Comparison of ENCODE assay signal across 8 cellular contexts in genomic region chr16:85461814-85462404, GRCh38.
A peak's percentile ranks its signal among the peaks of the same experiment; 100 is the strongest.
DNase-seq lines count a peak whose midpoint lies in the region; ATAC-seq, FAIRE-seq and TF ChIP-seq lines count a peak whose summit lies in the region.

No MANE protein-coding gene starts in this region.

- H3K79me2 ChIP-seq in astrocyte (ENCODE audit: insufficient read depth, low read length), result no peaks in the 10 kb centered on the region
- H3K79me2 ChIP-seq in PC-9 (ENCODE audit: low read depth), result no peaks in the 10 kb centered on the region
- no peaks in the 10 kb centered on the region for H3K79me2 ChIP-seq in PC-3 (ENCODE audit: low read length)

- H3K27ac Mint-ChIP-seq in astrocyte (ENCODE audit: unreplicated experiment), result no peak overlapping the region

- POLR2A ChIA-PET in PC-9 (lab: Charles Lee; ENCODE audit: unreplicated experiment), result no interaction called here
- POLR2A ChIA-PET in PC-3 (lab: Charles Lee; ENCODE audit: unreplicated experiment), result no interaction called here

- BruUV-seq in PC-9 (replicated peaks; lab: Mats Ljungman, UMichigan) (no TSS peak), PC-3 (replicated peaks; lab: Mats Ljungman, UMichigan) (no TSS peak)

- peaks cover 46% of the 10 kb centered on the region for H3K27me3 Mint-ChIP-seq in astrocyte (ENCODE audit: low read depth, unreplicated experiment)

- no peak for ATAC-seq in GM21360 (IDR thresholded peaks at IDR 0.05; ENCODE audit: unreplicated experiment)
- no peak; the same call in 1 of the 2 replicates for ATAC-seq in PC-3

- DNase-seq in DMS153 treated with DMSO at 0.1 percent for 48 hours (lab: John Stamatoyannopoulos, UW; ENCODE audit: unreplicated experiment) (peak; percentile 84), NCI-H128 (lab: John Stamatoyannopoulos, UW; ENCODE audit: unreplicated experiment) (peak; percentile 82), astrocyte (ENCODE audit: low read depth) (peak; percentile 36), PC-9 (no peak), Kasumi-1 (lab: John Stamatoyannopoulos, UW) (no peak), PC-3 (no peak)

- intact Hi-C loops in PC-9 (cut with micrococcal nuclease; ENCODE audit: unreplicated experiment), result no loop called here
- intact Hi-C loops in PC-3 (cut with micrococcal nuclease), result no loop called here

- H3K27me3 ChIP-seq in astrocyte (ENCODE audit: insufficient read depth, low read length) (peaks cover 15% of the 10 kb centered on the region), PC-9 (ENCODE audit: insufficient read depth, low read depth) (peaks cover 5% of the 10 kb centered on the region; the same call in 1 of the 2 replicates), PC-3 (ENCODE audit: low read length) (no peaks in the 10 kb centered on the region)

- H3K9me3 Mint-ChIP-seq in astrocyte (ENCODE audit: unreplicated experiment), result no peaks in the 10 kb centered on the region

- CTCF ChIA-PET in PC-9 (lab: Charles Lee), result no interaction called here
- CTCF ChIA-PET in PC-3 (lab: Charles Lee), result no interaction called here

- H3K27ac ChIP-seq in astrocyte (ENCODE audit: low read depth, low read length) (no peak overlapping the region), mesodermal cell (ENCODE audit: low read depth, low read length, severe bottlenecking) (peak overlapping the region; percentile 75), PC-9 (no peak overlapping the region), PC-3 (ENCODE audit: low read length) (no peak overlapping the region)

- no peak for FAIRE-seq in astrocyte (lab: Jason Lieb, UNC)

- H3K9me3 ChIP-seq in astrocyte (ENCODE audit: insufficient read depth, low read depth, low read length), result no peaks in the 10 kb centered on the region
- no peaks in the 10 kb centered on the region for H3K9me3 ChIP-seq in mesodermal cell (ENCODE audit: control insufficient read depth, low read length)
- H3K9me3 ChIP-seq in PC-9 (ENCODE audit: insufficient read depth, low read depth), result no peaks in the 10 kb centered on the region
- H3K9me3 ChIP-seq in PC-3 (ENCODE audit: low read length), result no peaks in the 10 kb centered on the region

- H3K4me2 ChIP-seq in astrocyte (ENCODE audit: low read length), result peak overlapping the region; percentile 78
- H3K4me2 ChIP-seq in PC-9, result no peak overlapping the region
- no peak overlapping the region for H3K4me2 ChIP-seq in PC-3 (ENCODE audit: low read length)

- TF ChIP-seq CTCF in astrocyte (IDR thresholded peaks at IDR 0.05; ENCODE audit: insufficient read depth, low read depth, low read length), result no peak
- no peak for TF ChIP-seq CTCF in PC-9 (conservative IDR thresholded peaks at IDR 0.05)
- no peak for TF ChIP-seq CTCF in PC-3 (conservative IDR thresholded peaks at IDR 0.05; ENCODE audit: low read depth, low read length)

- H3K4me1 ChIP-seq in astrocyte (ENCODE audit: insufficient read depth, low read length) (peaks cover 22% of the 10 kb centered on the region), mesodermal cell (ENCODE audit: control insufficient read depth, insufficient read depth, low read length, poor library complexity, severe bottlenecking) (peaks cover 35% of the 10 kb centered on the region), PC-9 (replicated peaks; ENCODE audit: insufficient read depth) (peaks cover 16% of the 10 kb centered on the region), PC-3 (ENCODE audit: insufficient read depth, low read length) (no peaks in the 10 kb centered on the region)

- no peaks in the 10 kb centered on the region for H3K36me3 ChIP-seq in astrocyte (ENCODE audit: insufficient read depth, low read length)
- no peaks in the 10 kb centered on the region for H3K36me3 ChIP-seq in mesodermal cell (ENCODE audit: control insufficient read depth, insufficient read depth, low read length)
- no peaks in the 10 kb centered on the region for H3K36me3 ChIP-seq in PC-9 (ENCODE audit: low read depth)
- no peaks in the 10 kb centered on the region for H3K36me3 ChIP-seq in PC-3 (ENCODE audit: low read depth, low read length)

- H4K20me1 ChIP-seq in astrocyte (ENCODE audit: insufficient read depth, low read length) (peaks cover 91% of the 10 kb centered on the region), PC-9 (ENCODE audit: insufficient read depth) (no peaks in the 10 kb centered on the region), PC-3 (ENCODE audit: low read length) (no peaks in the 10 kb centered on the region)

- H3K9me2 ChIP-seq in PC-9 (ENCODE audit: insufficient read depth) (no peaks in the 10 kb centered on the region), PC-3 (replicated peaks; ENCODE audit: low read length) (no peaks in the 10 kb centered on the region)

- H3F3A ChIP-seq in PC-9 (ENCODE audit: insufficient read depth, low read depth) (peaks cover 6% of the 10 kb centered on the region; the same call in 1 of the 2 replicates), PC-3 (ENCODE audit: low read length, unreplicated experiment) (no peaks in the 10 kb centered on the region)

- H3K36me3 Mint-ChIP-seq in astrocyte (ENCODE audit: low read depth, unreplicated experiment), result peaks cover 3% of the 10 kb centered on the region

- no peak overlapping the region for H3K4me3 ChIP-seq in astrocyte (ENCODE audit: insufficient read depth, low read depth, low read length)
- H3K4me3 ChIP-seq in mesodermal cell (ENCODE audit: extremely low read depth, insufficient read depth, low read length, poor library complexity, severe bottlenecking), result peak overlapping the region; percentile 19
- H3K4me3 ChIP-seq in PC-9, result no peak overlapping the region
- no peak overlapping the region for H3K4me3 ChIP-seq in PC-3 (ENCODE audit: low read length)

- H2AFZ ChIP-seq in astrocyte (ENCODE audit: low read depth, low read length) (no peak overlapping the region), PC-9 (no peak overlapping the region), PC-3 (ENCODE audit: low read length) (no peak overlapping the region)

- 0% methylated on average over 8 to 11 of the region's 14 CpGs for WGBS in mesodermal cell (ENCODE audit: insufficient coverage in 2 of 2), 2 experiments

- H3K4me3 Mint-ChIP-seq in astrocyte (ENCODE audit: unreplicated experiment), result peak overlapping the region; percentile 83

- H3K9ac ChIP-seq in astrocyte (ENCODE audit: low read length), result no peak overlapping the region
- H3K9ac ChIP-seq in PC-3 (ENCODE audit: low read length), result no peak overlapping the region

- peaks cover 15% of the 10 kb centered on the region for H3K4me1 Mint-ChIP-seq in astrocyte (ENCODE audit: low read depth, unreplicated experiment)

Comparison
In these comparisons a context has a peak if more than half of its experiments do, and no peak if none do; other contexts are left out.
1. DNase-seq: peak in DMS153 treated with DMSO at 0.1 percent for 48 hours (single experiment), NCI-H128 (single experiment) and astrocyte (single experiment); none in PC-9 (0 of 2), Kasumi-1 (0 of 2) and PC-3 (single experiment).